In the genomic region with DNA sequence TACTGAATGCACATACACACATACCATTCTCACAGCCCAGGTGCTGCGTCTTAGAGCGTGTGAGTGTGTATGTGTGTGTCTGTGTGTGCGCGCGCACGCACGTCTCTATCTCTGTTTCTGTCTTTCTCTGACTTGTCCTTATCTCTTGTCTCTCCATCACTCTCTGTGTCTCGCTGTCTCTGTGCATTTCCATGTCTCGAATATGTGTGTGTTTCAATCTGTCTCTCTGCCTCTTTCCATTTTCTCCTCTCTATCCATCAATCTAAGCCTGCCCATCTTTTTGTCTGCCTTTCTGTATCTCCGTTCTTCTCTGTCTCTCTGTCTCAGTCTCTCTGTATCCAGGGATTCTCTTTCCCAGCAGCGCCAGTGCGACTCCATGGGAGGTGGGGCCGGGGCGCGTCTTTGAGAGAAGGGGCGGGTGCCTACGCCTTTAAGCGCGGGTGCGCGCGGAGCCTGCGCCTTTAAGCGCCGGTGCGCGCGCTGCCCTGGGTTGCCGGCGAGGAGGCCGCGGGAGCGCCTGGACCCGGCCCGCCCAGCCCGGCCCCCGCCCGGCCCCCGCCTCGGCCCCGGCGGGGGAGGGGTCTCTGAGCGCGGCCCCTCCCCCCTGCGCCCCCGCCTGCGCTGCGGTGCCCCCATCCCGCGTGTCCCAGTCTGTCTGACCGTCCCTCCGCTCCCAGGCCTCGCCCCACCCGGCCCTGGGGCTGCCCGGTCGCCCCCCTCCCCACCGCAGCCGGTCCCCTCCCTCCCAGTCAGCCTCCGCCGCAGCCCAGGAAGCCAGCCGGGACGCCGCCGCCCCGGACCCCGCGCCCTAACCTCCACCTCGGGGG, we compare ENCODE assay signal across 8 cellular contexts. TPM values are rescaled to one million over a fixed set of nuclear protein-coding genes. Genes with fewer than 3 reads are reported as not detected.
DNase-seq lines count a peak whose midpoint lies in the region; ATAC-seq and TF ChIP-seq lines count a peak whose summit lies in the region.

A gene with protein sequence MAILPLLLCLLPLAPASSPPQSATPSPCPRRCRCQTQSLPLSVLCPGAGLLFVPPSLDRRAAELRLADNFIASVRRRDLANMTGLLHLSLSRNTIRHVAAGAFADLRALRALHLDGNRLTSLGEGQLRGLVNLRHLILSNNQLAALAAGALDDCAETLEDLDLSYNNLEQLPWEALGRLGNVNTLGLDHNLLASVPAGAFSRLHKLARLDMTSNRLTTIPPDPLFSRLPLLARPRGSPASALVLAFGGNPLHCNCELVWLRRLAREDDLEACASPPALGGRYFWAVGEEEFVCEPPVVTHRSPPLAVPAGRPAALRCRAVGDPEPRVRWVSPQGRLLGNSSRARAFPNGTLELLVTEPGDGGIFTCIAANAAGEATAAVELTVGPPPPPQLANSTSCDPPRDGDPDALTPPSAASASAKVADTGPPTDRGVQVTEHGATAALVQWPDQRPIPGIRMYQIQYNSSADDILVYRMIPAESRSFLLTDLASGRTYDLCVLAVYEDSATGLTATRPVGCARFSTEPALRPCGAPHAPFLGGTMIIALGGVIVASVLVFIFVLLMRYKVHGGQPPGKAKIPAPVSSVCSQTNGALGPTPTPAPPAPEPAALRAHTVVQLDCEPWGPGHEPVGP (plus strand): TSS at position 464 of the 827 bp plus-strand sequence. CDS start 3,052 bp downstream, outside the sequence.

- no peaks in the 10 kb centered on the region for H3K9me2 ChIP-seq in OCI-LY1 (ENCODE audit: low read depth, low read length)

- H3K27ac Mint-ChIP-seq in activated T-helper 17 cell treated with anti-CD3 and anti-CD28 coated beads, Interleukin-2, amount 50 U/mL, for 72 hours: peak within 1 kb of the TSS; percentile 86
- peak within 1 kb of the TSS in 3 of 6 donors; percentile 51 to 66 (median 59) for H3K27ac Mint-ChIP-seq in naive B cell
- peak within 1 kb of the TSS; percentile 54 for H3K27ac Mint-ChIP-seq in stimulated activated naive CD8-positive, alpha-beta T cell treated with anti-CD3 and anti-CD28 coated beads, Interleukin-15, Interleukin-2, amounts not matched to agents 100 ng/mL and 50 ng/mL, for 24 hours

- TF ChIP-seq CTCF in OCI-LY1 (IDR thresholded peaks at IDR 0.05; ENCODE audit: low read length): no peak
- no peak for TF ChIP-seq CTCF in fibroblast of pulmonary artery (IDR thresholded peaks at IDR 0.05; ENCODE audit: low read length, missing control alignments)

- H3K27ac ChIP-seq in OCI-LY1 (ENCODE audit: low read depth, low read length, poor library complexity, severe bottlenecking): no peak within 1 kb of the TSS

- H3K4me2 ChIP-seq in OCI-LY1 (ENCODE audit: low read length): peak within 1 kb of the TSS; percentile 69

- no peaks in the 10 kb centered on the region for H3K9me3 ChIP-seq in OCI-LY1 (ENCODE audit: low read length)

- no peaks in the 10 kb centered on the region for H4K20me1 ChIP-seq in OCI-LY1 (ENCODE audit: insufficient read depth, low read length)

- H3K27me3 ChIP-seq in OCI-LY1 (ENCODE audit: insufficient read depth, low read length): peaks cover 5% of the 10 kb centered on the region; the same call in 1 of the 2 replicates

- H3F3A ChIP-seq in OCI-LY1 (ENCODE audit: insufficient read depth, low read length): no peaks in the 10 kb centered on the region

- peak within 1 kb of the TSS; percentile 90 for H3K4me3 Mint-ChIP-seq in activated T-helper 17 cell treated with anti-CD3 and anti-CD28 coated beads, Interleukin-2, amount 50 U/mL, for 72 hours
- peak within 1 kb of the TSS; percentile 59 to 91 (median 78) for H3K4me3 Mint-ChIP-seq in naive B cell
- peak within 1 kb of the TSS; percentile 83 for H3K4me3 Mint-ChIP-seq in stimulated activated naive CD8-positive, alpha-beta T cell treated with anti-CD3 and anti-CD28 coated beads, Interleukin-15, Interleukin-2, amounts not matched to agents 100 ng/mL and 50 ng/mL, for 24 hours

- peaks cover 24% of the 10 kb centered on the region for H3K36me3 Mint-ChIP-seq in activated T-helper 17 cell treated with anti-CD3 and anti-CD28 coated beads, Interleukin-2, amount 50 U/mL, for 72 hours (ENCODE audit: low read depth)
- H3K36me3 Mint-ChIP-seq in naive B cell: peaks cover 0 to 14% of the 10 kb centered on the region in 2 donors
- H3K36me3 Mint-ChIP-seq in stimulated activated naive CD8-positive, alpha-beta T cell treated with anti-CD3 and anti-CD28 coated beads, Interleukin-15, Interleukin-2, amounts not matched to agents 100 ng/mL and 50 ng/mL, for 24 hours (ENCODE audit: low read depth): no peaks in the 10 kb centered on the region

- H3K9me3 Mint-ChIP-seq in activated T-helper 17 cell treated with anti-CD3 and anti-CD28 coated beads, Interleukin-2, amount 50 U/mL, for 72 hours: no peaks in the 10 kb centered on the region
- no peaks in the 10 kb centered on the region for H3K9me3 Mint-ChIP-seq in naive B cell
- H3K9me3 Mint-ChIP-seq in stimulated activated naive CD8-positive, alpha-beta T cell treated with anti-CD3 and anti-CD28 coated beads, Interleukin-15, Interleukin-2, amounts not matched to agents 100 ng/mL and 50 ng/mL, for 24 hours: no peaks in the 10 kb centered on the region

- peaks cover 33% of the 10 kb centered on the region for H3K4me1 Mint-ChIP-seq in activated T-helper 17 cell treated with anti-CD3 and anti-CD28 coated beads, Interleukin-2, amount 50 U/mL, for 72 hours
- H3K4me1 Mint-ChIP-seq in naive B cell: peaks cover 19 to 31% (median 24%) of the 10 kb centered on the region in 3 donors
- peaks cover 35% of the 10 kb centered on the region for H3K4me1 Mint-ChIP-seq in stimulated activated naive CD8-positive, alpha-beta T cell treated with anti-CD3 and anti-CD28 coated beads, Interleukin-15, Interleukin-2, amounts not matched to agents 100 ng/mL and 50 ng/mL, for 24 hours (ENCODE audit: low read depth)

- peak within 1 kb of the TSS; percentile 57; the same call in 1 of the 2 replicates for H3K9ac ChIP-seq in OCI-LY1 (ENCODE audit: low read length)

- peak; percentile 33 for ATAC-seq in activated T-helper 17 cell treated with anti-CD3 and anti-CD28 coated beads, Interleukin-2, amount 50 U/mL, for 72 hours (replicated peaks)
- ATAC-seq in naive B cell (ENCODE audit: low read depth in 2 of 2): no peak
- ATAC-seq in HG03342 (IDR thresholded peaks at IDR 0.05; ENCODE audit: unreplicated experiment): no peak

- H3K27me3 Mint-ChIP-seq in activated T-helper 17 cell treated with anti-CD3 and anti-CD28 coated beads, Interleukin-2, amount 50 U/mL, for 72 hours: no peaks in the 10 kb centered on the region
- H3K27me3 Mint-ChIP-seq in naive B cell: peaks cover 22 to 41% (median 34%) of the 10 kb centered on the region in 3 donors
- no peaks in the 10 kb centered on the region for H3K27me3 Mint-ChIP-seq in stimulated activated naive CD8-positive, alpha-beta T cell treated with anti-CD3 and anti-CD28 coated beads, Interleukin-15, Interleukin-2, amounts not matched to agents 100 ng/mL and 50 ng/mL, for 24 hours

- peak; percentile 83 for DNase-seq in Ammon's horn (ENCODE audit: low spot score)
- peak; percentile 48 for DNase-seq in HT1080 (ENCODE audit: low read depth)
- peak; percentile 75 for DNase-seq in fibroblast of pulmonary artery (ENCODE audit: low read depth)
- DNase-seq in naive B cell: no peak

- peak within 1 kb of the TSS; percentile 50 for H3K4me3 ChIP-seq in OCI-LY1 (ENCODE audit: low read depth, low read length, poor library complexity, severe bottlenecking)
- H3K4me3 ChIP-seq in fibroblast of pulmonary artery (replicated peaks; ENCODE audit: low read depth, low read length): peak within 1 kb of the TSS; percentile 78

- no peaks in the 10 kb centered on the region for H3K36me3 ChIP-seq in OCI-LY1 (ENCODE audit: insufficient read depth, low read length)

- H2AFZ ChIP-seq in OCI-LY1 (ENCODE audit: low read length): no peak within 1 kb of the TSS

- H3K4me1 ChIP-seq in OCI-LY1 (ENCODE audit: insufficient read depth, low read length, severe bottlenecking): peaks cover 15% of the 10 kb centered on the region

- H3K79me2 ChIP-seq in OCI-LY1 (ENCODE audit: insufficient read depth, low read length): no peaks in the 10 kb centered on the region

RNA-seq across cellular contexts. Expression of the gene that starts here (rescaled TPM):
- 1.9 and 3.4 TPM in 2 replicates for total RNA-seq in HT1080 (2014; rRNA removed; shearing (Covaris generic))
- polyA plus RNA-seq in HT1080 (2015; cell fraction: cytosol; rRNA removed): 12.2 and 12.9 TPM in 2 replicates
- 4.1 and 5.4 TPM in 2 replicates for polyA plus RNA-seq in HT1080 (2015; cell fraction: nucleus; rRNA removed)
- total RNA-seq in activated T-helper 17 cell treated with anti-CD3 and anti-CD28 coated beads, Interleukin-2, amount 50 U/mL, for 72 hours: 10 to 100 TPM in 1 of 2 donors, 1 to 10 TPM in 1; 9.8 to 15.1 TPM
- polyA plus RNA-seq in naive B cell (ENCODE audit: low read depth in 6 of 6): under 1 TPM in 3 of 6 donors, not detected in 3; 0.12 to 0.22 (median 0.14) TPM
